In genomic region chr3:41370307-41370706, GRCh38 we compare ENCODE assay signal across 19 cellular contexts.
DNase-seq lines count a peak whose midpoint lies in the region; ATAC-seq, FAIRE-seq and TF ChIP-seq lines count a peak whose summit lies in the region.
"Had no signal": no experiment of that assay in that cellular context is flagged by ENCODE, and none has a peak within 500 bp of the region (broad histone marks: within the 10 kb centered on the region; RNA-seq: fewer than 3 reads in every experiment).

No MANE protein-coding gene starts in this region.

- peak overlapping the region; percentile 65; the same call in 1 of the 2 replicates for H2AK5ac ChIP-seq in H1 (ENCODE audit: low read depth, low read length)

- no peaks in the 10 kb centered on the region for H3K9me2 ChIP-seq in neural cell (ENCODE audit: insufficient read depth, low read length)

- peaks cover 17% of the 10 kb centered on the region for H3K4me1 ChIP-seq in cardiac muscle cell (ENCODE audit: low read depth)
- peaks cover 4 to 20% (median 14%) of the 10 kb centered on the region in 4 experiments for H3K4me1 ChIP-seq in H1 (replicated peaks in 1 of 4; ENCODE audit: control insufficient read depth in 3 of 4, insufficient read depth in 4 of 4, low read length in 3 of 4)
- H3K4me1 ChIP-seq in left lung = no peaks in the 10 kb centered on the region
- no peaks in the 10 kb centered on the region for H3K4me1 ChIP-seq in CD8-positive, alpha-beta T cell (ENCODE audit: insufficient read depth, low read length)
- H3K4me1 ChIP-seq: A549; BLaER1 treated with 17β-estradiol and CSF1 and Interleukin-3, amounts not matched to agents 10 nM and 100 nM had no signal

- peaks cover 20% of the 10 kb centered on the region for H3K9me3 Mint-ChIP-seq in CD8-positive, alpha-beta T cell

- POLR2A ChIA-PET in H1 (lab: Charles Lee; ENCODE audit: partially characterized antibody) = no interaction called here
- POLR2A ChIA-PET in CD8-positive, alpha-beta T cell (lab: Charles Lee) = no interaction called here

- no peak overlapping the region for H3K23ac ChIP-seq in H1 (ENCODE audit: insufficient read length)

- H3K4me3 Mint-ChIP-seq in CD8-positive, alpha-beta T cell = no peak overlapping the region

- H3K23me2 ChIP-seq in H1 (ENCODE audit: low read depth, low read length) = no peaks in the 10 kb centered on the region; the same call in 1 of the 2 replicates

- no peak overlapping the region for H3K4ac ChIP-seq in H1 (replicated peaks; ENCODE audit: insufficient read length, low read depth, low read length)

- H2BK120ac ChIP-seq in H1 (replicated peaks; ENCODE audit: low read depth, low read length) = no peak overlapping the region

- peak overlapping the region; percentile 57; the same call in 1 of the 2 replicates for H4K8ac ChIP-seq in H1 (ENCODE audit: extremely low read depth, insufficient read depth, low read length)

- H3K9ac ChIP-seq in H1 (replicated peaks in 1 of 4; ENCODE audit: extremely low read depth in 1 of 4, low read depth in 3 of 4, low read length in 3 of 4) (no peak overlapping the region), neural cell (ENCODE audit: low read length) (peak overlapping the region; percentile 13)
- H3K9ac ChIP-seq: BLaER1 treated with 17β-estradiol and CSF1 and Interleukin-3, amounts not matched to agents 10 nM and 100 nM; KMS-11 had no signal

- peak overlapping the region; percentile 92; the same call in 1 of the 2 replicates for H2BK15ac ChIP-seq in H1 (ENCODE audit: low read length)

- TF ChIP-seq EP300 in H1 (IDR thresholded peaks at IDR 0.05; ENCODE audit: borderline replicate concordance in 1 of 2, low read depth in 2 of 2, low read length in 2 of 2) (no peak), neural cell (conservative IDR thresholded peaks at IDR 0.05; ENCODE audit: poor library complexity, severe bottlenecking) (no peak)

- peak overlapping the region; percentile 71; the same call in 1 of the 2 replicates for H3K18ac ChIP-seq in H1 (ENCODE audit: extremely low read depth, low read length)

- TF ChIP-seq CTCF in cardiac muscle cell (IDR thresholded peaks at IDR 0.05; ENCODE audit: low read depth, low read length) (no peak), H1 (IDR thresholded peaks at IDR 0.05; ENCODE audit: control extremely low read depth in 1 of 3, insufficient read depth in 1 of 3, low read depth in 1 of 3, low read length in 3 of 3) (no peak), neural cell (IDR thresholded peaks at IDR 0.05; ENCODE audit: poor library complexity, severe bottlenecking) (no peak), left lung (IDR thresholded peaks at IDR 0.05) (no peak)
- TF ChIP-seq CTCF in CD8-positive, alpha-beta T cell (IDR thresholded peaks at IDR 0.05) = no peak

- intact Hi-C loops in left ventricle myocardium superior (cut with micrococcal nuclease) = no loop called here
- intact Hi-C loops in left lung (cut with DNase I) = no loop called here
- intact Hi-C loops in CD8-positive, alpha-beta T cell (cut with DNase I, micrococcal nuclease) = no loop called here

- no peak overlapping the region for H4K5ac ChIP-seq in H1 (ENCODE audit: insufficient read length, low read depth, low read length)

- no peaks in the 10 kb centered on the region for H3K4me1 Mint-ChIP-seq in CD8-positive, alpha-beta T cell (ENCODE audit: low read depth)

- no peak for ATAC-seq in left ventricle myocardium superior
- no peak for ATAC-seq in left lung
- no peak for ATAC-seq in CD8-positive, alpha-beta T cell
- no peak for ATAC-seq in GM18870 (IDR thresholded peaks at IDR 0.05; ENCODE audit: unreplicated experiment)
- ATAC-seq: A549, GM12878 had no signal

- no peak for TF ChIP-seq POLR2A in H1 (IDR thresholded peaks at IDR 0.05; ENCODE audit: control extremely low read depth in 1 of 2, low read depth in 2 of 2, low read length in 2 of 2)

- no peak overlapping the region for H4K91ac ChIP-seq in H1 (replicated peaks; ENCODE audit: insufficient read length, low read length)

- H3K9me3 ChIP-seq in cardiac muscle cell (ENCODE audit: low read depth) (no peaks in the 10 kb centered on the region), H1 (ENCODE audit: insufficient read depth in 2 of 2, low read depth in 1 of 2, low read length in 1 of 2) (no peaks in the 10 kb centered on the region), neural cell (ENCODE audit: low read length) (no peaks in the 10 kb centered on the region), left lung (peaks cover 0 to 12% of the 10 kb centered on the region in 2 donors)
- no peaks in the 10 kb centered on the region for H3K9me3 ChIP-seq in CD8-positive, alpha-beta T cell (ENCODE audit: low read length)
- H3K9me3 ChIP-seq: A549; BLaER1 treated with 17β-estradiol and CSF1 and Interleukin-3, amounts not matched to agents 10 nM and 100 nM had no signal

- 94% methylated on average over 7 of the region's 7 CpGs; no CpG with 5 or more reads in 1 of the 2 experiments for WGBS in H1 (ENCODE audit: extremely low coverage in 1 of 2, insufficient coverage in 1 of 2, insufficient read length in 1 of 2, insufficient replicate concordance in 2 of 2, low coverage in 1 of 2, low lambda C conversion rate in 2 of 2, missing lambda C conversion rate in 1 of 2), 2 experiments

- no peak overlapping the region for H2BK12ac ChIP-seq in H1 (ENCODE audit: low read depth, low read length)

- H3K27ac ChIP-seq in cardiac muscle cell (peak overlapping the region; percentile 64), H1 (ENCODE audit: low read depth, low read length) (no peak overlapping the region), neural cell (ENCODE audit: low read length) (peak overlapping the region; percentile 6), left lung (no peak overlapping the region)
- H3K27ac ChIP-seq in CD8-positive, alpha-beta T cell (ENCODE audit: low read depth, low read length) = no peak overlapping the region
- H3K27ac ChIP-seq: A549; BLaER1 treated with 17β-estradiol and CSF1 and Interleukin-3, amounts not matched to agents 10 nM and 100 nM; KMS-11 had no signal

- no peak overlapping the region for H3K14ac ChIP-seq in H1 (ENCODE audit: insufficient read length)

- no peaks in the 10 kb centered on the region for H3K79me1 ChIP-seq in H1 (ENCODE audit: low read depth, low read length)

- no peaks in the 10 kb centered on the region for H3K27me3 Mint-ChIP-seq in CD8-positive, alpha-beta T cell (ENCODE audit: low read depth)

- H3K36me3 Mint-ChIP-seq in CD8-positive, alpha-beta T cell = peaks cover 14% of the 10 kb centered on the region

- H3K79me2 ChIP-seq in H1 (ENCODE audit: control insufficient read depth in 1 of 2, insufficient read depth in 2 of 2, low read length in 2 of 2) (no peaks in the 10 kb centered on the region), neural cell (replicated peaks; ENCODE audit: insufficient read depth, low read length) (no peaks in the 10 kb centered on the region)

- H3K4me2 ChIP-seq in H1 (ENCODE audit: insufficient read depth in 1 of 2, low read depth in 2 of 2, low read length in 2 of 2) (peak overlapping the region; percentile 20 to 33; a peak in 1 of 4 replicates), neural cell (ENCODE audit: low read length) (no peak overlapping the region)
- H3K4me2 ChIP-seq: A549; BLaER1 treated with 17β-estradiol and CSF1 and Interleukin-3, amounts not matched to agents 10 nM and 100 nM; KMS-11 had no signal

- no peaks in the 10 kb centered on the region for H3K36me3 ChIP-seq in cardiac muscle cell
- no peaks in the 10 kb centered on the region for H3K36me3 ChIP-seq in H1 (ENCODE audit: control insufficient read depth in 2 of 4, insufficient read depth in 4 of 4, low read length in 3 of 4)
- H3K36me3 ChIP-seq in neural cell (ENCODE audit: insufficient read depth, low read length) = no peaks in the 10 kb centered on the region
- H3K36me3 ChIP-seq in left lung = no peaks in the 10 kb centered on the region
- no peaks in the 10 kb centered on the region for H3K36me3 ChIP-seq in CD8-positive, alpha-beta T cell (ENCODE audit: insufficient read depth, low read length)
- H3K36me3 ChIP-seq: BLaER1 treated with 17β-estradiol and CSF1 and Interleukin-3, amounts not matched to agents 10 nM and 100 nM had no signal

- TF ChIP-seq RAD21 in H1 (IDR thresholded peaks at IDR 0.05 in 1 of 2, conservative IDR thresholded peaks at IDR 0.05 in 1 of 2; ENCODE audit: low read depth in 2 of 2, low read length in 2 of 2) (no peak), neural cell (conservative IDR thresholded peaks at IDR 0.05) (no peak)

- no peak for FAIRE-seq in H1 (lab: Jason Lieb, UNC)
- FAIRE-seq: A549, GM12878 had no signal

- H3F3A ChIP-seq in neural cell (ENCODE audit: insufficient read depth, low read length, poor library complexity, severe bottlenecking) = no peaks in the 10 kb centered on the region

- H2BK20ac ChIP-seq in H1 (ENCODE audit: low read length) = no peak overlapping the region

- CTCF ChIA-PET in H1 (lab: Charles Lee; ENCODE audit: partially characterized antibody) = interaction anchor here (0.6 to 1.8 kb wide), 6 partner anchors 11 to 1394 kb away, joined by 3 to 7 read pairs (median 4); no protein-coding TSS in a partner anchor
- CTCF ChIA-PET in CD8-positive, alpha-beta T cell (lab: Charles Lee) = interaction anchor here (1.2 kb wide), 1 partner anchor 23 kb away, joined by 4 read pairs; no protein-coding TSS in a partner anchor

- H3K56ac ChIP-seq in H1 (replicated peaks; ENCODE audit: insufficient read length, low read depth, low read length) = no peak overlapping the region

- H3K4me3 ChIP-seq in cardiac muscle cell (no peak overlapping the region), H1 (ENCODE audit: extremely low read depth in 1 of 4, insufficient read depth in 2 of 4, low read depth in 3 of 4, low read length in 4 of 4) (no peak overlapping the region), neural cell (ENCODE audit: low read length) (peak overlapping the region; percentile 38), left lung (no peak overlapping the region)
- H3K4me3 ChIP-seq in CD8-positive, alpha-beta T cell (ENCODE audit: low read depth, low read length) = no peak overlapping the region
- H3K4me3 ChIP-seq: A549; BLaER1 treated with 17β-estradiol and CSF1 and Interleukin-3, amounts not matched to agents 10 nM and 100 nM; GM12878 had no signal

- DNase-seq in cardiac muscle cell (ENCODE audit: low read depth in 1 of 2, low spot score in 1 of 2) (no peak), left ventricle myocardium superior (no peak), H1 (ENCODE audit: low read depth in 1 of 2, low spot score in 2 of 2) (no peak), left lung (no peak), HK-2 (ENCODE audit: unreplicated experiment) (no peak)
- DNase-seq in CD8-positive, alpha-beta T cell = no peak
- DNase-seq: GDM1, GOT3, NCI-H1092, NCI-H2081 treated with DMSO at 0.1 percent for 48 hours, NCI-H345, OCI-M1, SIG-M5 had no signal

- H2BK5ac ChIP-seq in H1 (ENCODE audit: low read depth, low read length) = peak overlapping the region; percentile 40; the same call in 1 of the 2 replicates

- no peaks in the 10 kb centered on the region for H4K20me1 ChIP-seq in H1 (replicated peaks in 1 of 2; ENCODE audit: control insufficient read depth in 1 of 2, insufficient read depth in 2 of 2, low read length in 2 of 2)
- no peaks in the 10 kb centered on the region for H4K20me1 ChIP-seq in neural cell (ENCODE audit: insufficient read depth)
- H4K20me1 ChIP-seq: BLaER1 treated with 17β-estradiol and CSF1 and Interleukin-3, amounts not matched to agents 10 nM and 100 nM had no signal

- no peaks in the 10 kb centered on the region for H3K27me3 ChIP-seq in cardiac muscle cell
- H3K27me3 ChIP-seq in H1 (replicated peaks in 1 of 4; ENCODE audit: control insufficient read depth in 3 of 4, extremely low read depth in 1 of 4, insufficient read depth in 3 of 4, low read length in 3 of 4) = no peaks in the 10 kb centered on the region
- H3K27me3 ChIP-seq in neural cell (ENCODE audit: insufficient read depth, low read depth, low read length) = no peaks in the 10 kb centered on the region
- no peaks in the 10 kb centered on the region for H3K27me3 ChIP-seq in left lung
- no peaks in the 10 kb centered on the region for H3K27me3 ChIP-seq in CD8-positive, alpha-beta T cell (ENCODE audit: insufficient read depth, low read length)
- H3K27me3 ChIP-seq: BLaER1 treated with 17β-estradiol and CSF1 and Interleukin-3, amounts not matched to agents 10 nM and 100 nM had no signal

- H3K27ac Mint-ChIP-seq in CD8-positive, alpha-beta T cell = no peak overlapping the region

- H2AFZ ChIP-seq in H1 (ENCODE audit: low read length) (no peak overlapping the region), neural cell (ENCODE audit: low read depth, low read length) (no peak overlapping the region)

Comparison
In these comparisons a context has a peak if more than half of its experiments do, and no peak if none do; other contexts are left out.
1. H3K27ac ChIP-seq: peak in cardiac muscle cell (single experiment) and neural cell (single experiment); none in H1 (single experiment), left lung (0 of 2) and CD8-positive, alpha-beta T cell (single experiment).